ENCODE assay signal across 21 cellular contexts in the genomic region with DNA sequence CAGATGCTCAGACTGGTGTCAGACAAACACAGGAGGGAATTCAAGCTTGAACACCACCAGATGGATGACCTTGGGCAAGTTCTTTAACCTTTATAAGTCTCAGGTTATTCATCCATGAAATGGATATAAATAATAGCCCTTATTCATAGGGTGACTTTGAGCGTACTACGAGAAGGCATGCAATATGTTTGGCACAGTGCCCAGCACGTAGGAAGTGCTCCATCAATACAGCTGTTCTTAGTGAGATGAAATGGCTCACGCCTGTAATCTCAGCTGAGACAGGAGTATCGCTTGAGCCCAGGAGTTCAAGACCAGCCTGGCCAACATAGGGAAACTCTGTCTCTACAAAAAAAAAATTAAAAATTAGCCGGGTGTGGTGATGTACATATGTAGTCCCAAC.
DNase-seq lines count a peak whose midpoint lies in the region; ATAC-seq, FAIRE-seq and TF ChIP-seq lines count a peak whose summit lies in the region.
"Had no signal": no experiment of that assay in that cellular context is flagged by ENCODE, and none has a peak within 500 bp of the region (broad histone marks: within the 10 kb centered on the region; RNA-seq: fewer than 3 reads in every experiment).

No MANE protein-coding gene starts in this region.

- no peaks in the 10 kb centered on the region for H3K9me3 ChIP-seq in sigmoid colon
- H3K9me3 ChIP-seq: pancreas, SJSA1, thyroid gland had no signal

- no peak overlapping the region for H3K27ac ChIP-seq in sigmoid colon
- H3K27ac ChIP-seq: C4-2B, foreskin keratinocyte, pancreas, SJSA1, skin epidermis, thyroid gland had no signal

- H3K4me3 ChIP-seq in foreskin fibroblast (ENCODE audit: low read depth in 1 of 2, low read length in 2 of 2) (no peak overlapping the region), sigmoid colon (no peak overlapping the region)
- H3K4me3 ChIP-seq: pancreas, SJSA1, skin epidermis, thyroid gland had no signal

- peak; percentile 11 for DNase-seq in DMS 273 treated with DMSO at 0.1 percent for 48 hours (lab: John Stamatoyannopoulos, UW)
- peak; percentile 26 for DNase-seq in M059J (ENCODE audit: low read depth)
- peak; percentile 88 for DNase-seq in RPMI7951 (ENCODE audit: low read depth)
- peak; percentile 7 to 19 for DNase-seq in foreskin fibroblast
- no peak for DNase-seq in GM12891 (ENCODE audit: insufficient read length, low spot score)
- no peak for DNase-seq in stimulated activated naive CD8-positive, alpha-beta T cell treated with anti-CD3 and anti-CD28 coated beads, Interleukin-15, Interleukin-2, amounts not matched to agents 100 U/mL and 50 U/mL, for 24 hours
- no peak for DNase-seq in sigmoid colon
- DNase-seq: activated CD4-positive, alpha-beta T cell treated with anti-CD3 and anti-CD28 coated beads, Interleukin-2, amount 10 ng/mL, durations not matched to agents 7 days and 5 days; activated T-cell treated with anti-CD3 and anti-CD28 coated beads, Interleukin-2, amount 50 U/mL, for 1 hour; foreskin keratinocyte; naive B cell; NCI-H1436 treated with DMSO at 0.1 percent for 48 hours; pancreas; T-helper 9 cell; thyroid gland had no signal

- no peak for TF ChIP-seq EP300 in sigmoid colon (IDR thresholded peaks at IDR 0.05)

- no peaks in the 10 kb centered on the region for H3K36me3 ChIP-seq in sigmoid colon
- H3K36me3 ChIP-seq: pancreas, SJSA1, thyroid gland had no signal

- TF ChIP-seq CTCF in foreskin fibroblast (IDR thresholded peaks at IDR 0.05; ENCODE audit: low read depth, low read length) (no peak), sigmoid colon (IDR thresholded peaks at IDR 0.05) (no peak)

- FAIRE-seq in GM12891 (lab: Jason Lieb, UNC) = no peak
- FAIRE-seq: GM12892, pancreas had no signal

- ATAC-seq in stimulated activated naive CD8-positive, alpha-beta T cell treated with anti-CD3 and anti-CD28 coated beads, Interleukin-15, Interleukin-2, amounts not matched to agents 100 U/mL and 50 U/mL, for 24 hours = no peak
- ATAC-seq: activated naive CD4-positive, alpha-beta T cell treated with anti-CD3 and anti-CD28 coated beads, Interleukin-2, amount 50 U/mL, for 72 hours; foreskin keratinocyte; HCT116; pancreas had no signal

- no peaks in the 10 kb centered on the region for H3K4me1 ChIP-seq in sigmoid colon
- H3K4me1 ChIP-seq: foreskin keratinocyte, pancreas, SJSA1, thyroid gland had no signal

- no peaks in the 10 kb centered on the region for H3K27me3 ChIP-seq in sigmoid colon
- H3K27me3 ChIP-seq: foreskin keratinocyte, pancreas, thyroid gland had no signal

- 35 to 43% methylated on average over 6 of the region's 6 CpGs for WGBS in sigmoid colon, 2 donors

- intact Hi-C loops in sigmoid colon (cut with DNase I) = no loop called here

- TF ChIP-seq POLR2A in GM12891 (IDR thresholded peaks at IDR 0.05; ENCODE audit: low read depth, low read length) = no peak
- TF ChIP-seq POLR2A in sigmoid colon (IDR thresholded peaks at IDR 0.05) = no peak

TF ChIP-seq in GM12891, 5 proteins besides CTCF, POLR2A, EP300 and RAD21:
- TF ChIP-seq POU2F2 (IDR thresholded peaks at IDR 0.05; ENCODE audit: low read depth, low read length) = no peak
- no peak for TF ChIP-seq SPI1 (IDR thresholded peaks at IDR 0.05; ENCODE audit: low read depth, low read length)
- TF ChIP-seq PAX5 (IDR thresholded peaks at IDR 0.05; ENCODE audit: insufficient read depth, low read length, severe bottlenecking) = no peak
- no peak for TF ChIP-seq TAF1 (IDR thresholded peaks at IDR 0.05; ENCODE audit: low read depth, low read length)
- no peak for TF ChIP-seq POLR2AphosphoS5 (IDR thresholded peaks at IDR 0.05; ENCODE audit: low read depth, low read length)
TF ChIP-seq in GM12891: peak in this region for 0.

Comparison
In these comparisons a context has a peak if more than half of its experiments do, and no peak if none do; other contexts are left out.
1. DNase-seq: peak in DMS 273 treated with DMSO at 0.1 percent for 48 hours (single experiment), M059J (single experiment), RPMI7951 (single experiment) and foreskin fibroblast (2 of 2); none in GM12891 (single experiment), stimulated activated naive CD8-positive, alpha-beta T cell treated with anti-CD3 and anti-CD28 coated beads, Interleukin-15, Interleukin-2, amounts not matched to agents 100 U/mL and 50 U/mL, for 24 hours (single experiment) and sigmoid colon (single experiment).